11 cellular contexts compared by ENCODE assay signal in genomic region chr17:65515959-65516948, GRCh38. TPM values are rescaled to one million over a fixed set of nuclear protein-coding genes. Genes with fewer than 3 reads are reported as not detected.
DNase-seq lines count a peak whose midpoint lies in the region; FAIRE-seq and TF ChIP-seq lines count a peak whose summit lies in the region.
"Had no signal": no experiment of that assay in that cellular context is flagged by ENCODE, and none has a peak within 500 bp of the region (broad histone marks: within the 10 kb centered on the region; RNA-seq: fewer than 3 reads in every experiment).

No MANE protein-coding gene starts in this region.

- H4K8ac ChIP-seq in mesendoderm (ENCODE audit: low read depth, low read length), result no peak overlapping the region

- no peak overlapping the region for H3K4ac ChIP-seq in mesendoderm (ENCODE audit: low read depth, low read length)

- H3K79me1 ChIP-seq in mesendoderm (ENCODE audit: low read length), result no peaks in the 10 kb centered on the region

- no peaks in the 10 kb centered on the region for H3K79me2 ChIP-seq in mesendoderm (ENCODE audit: control insufficient read depth, insufficient read depth, low read length)
- H3K79me2 ChIP-seq: parathyroid adenoma had no signal

- H4K5ac ChIP-seq in mesendoderm (ENCODE audit: low read length), result no peak overlapping the region

- H3K4me3 ChIP-seq in HUES64 (ENCODE audit: low read length), result peak overlapping the region; percentile 11
- no peak overlapping the region for H3K4me3 ChIP-seq in bronchial epithelial cell (ENCODE audit: low read depth, low read length)
- no peak overlapping the region for H3K4me3 ChIP-seq in mesendoderm (ENCODE audit: low read length)

- H3K4me1 ChIP-seq in HUES64 (ENCODE audit: insufficient read depth, low read length) (peaks cover 13% of the 10 kb centered on the region), mesendoderm (ENCODE audit: control insufficient read depth, low read depth, low read length) (peaks cover 8% of the 10 kb centered on the region)
- H3K4me1 ChIP-seq: parathyroid adenoma had no signal

- peak overlapping the region; percentile 64 for H3K56ac ChIP-seq in mesendoderm (ENCODE audit: low read length)

- TF ChIP-seq CTCF in AG09319 (IDR thresholded peaks at IDR 0.05; ENCODE audit: low read depth, low read length) (no peak), bronchial epithelial cell (IDR thresholded peaks at IDR 0.05; ENCODE audit: insufficient read depth, low read length, severe bottlenecking) (no peak)

- H3K18ac ChIP-seq in mesendoderm (ENCODE audit: low read length), result peak overlapping the region; percentile 22

- H2BK120ac ChIP-seq in mesendoderm (ENCODE audit: low read depth, low read length), result no peak overlapping the region

- H3K27ac ChIP-seq in HUES64 (ENCODE audit: low read depth, low read length) (peak overlapping the region; percentile 28; the same call in 1 of the 2 replicates), mesendoderm (ENCODE audit: low read depth, low read length) (no peak overlapping the region)
- H3K27ac ChIP-seq: C4-2B, parathyroid adenoma had no signal

- H3K9me3 ChIP-seq in HUES64 (ENCODE audit: insufficient read depth, low read depth, low read length), result no peaks in the 10 kb centered on the region

- H2BK5ac ChIP-seq in mesendoderm (ENCODE audit: low read length), result no peak overlapping the region

- H3K9ac ChIP-seq in HUES64 (ENCODE audit: low read depth, low read length) (no peak overlapping the region), mesendoderm (ENCODE audit: low read length) (peak overlapping the region; percentile 21)
- H3K9ac ChIP-seq: parathyroid adenoma had no signal

- H3K4me2 ChIP-seq in mesendoderm (ENCODE audit: low read length), result peak overlapping the region; percentile 27

- peak; percentile 36 for FAIRE-seq in bronchial epithelial cell (lab: Jason Lieb, UNC)

- no peak overlapping the region for H3K23ac ChIP-seq in mesendoderm (ENCODE audit: low read length)

- 18% methylated on average over 17 of the region's 17 CpGs for WGBS in HUES64
- no CpG with 5 or more reads among the region's 17 CpGs for WGBS in mesendoderm (ENCODE audit: extremely low coverage, insufficient coverage, low lambda C conversion rate)

- H2BK15ac ChIP-seq in mesendoderm (replicated peaks; ENCODE audit: low read depth), result no peak overlapping the region

- H3K27me3 ChIP-seq in HUES64 (ENCODE audit: insufficient read depth, low read length) (no peaks in the 10 kb centered on the region), bronchial epithelial cell (ENCODE audit: control insufficient read depth, insufficient read depth, low read length) (no peaks in the 10 kb centered on the region), mesendoderm (ENCODE audit: insufficient read depth, low read length, poor library complexity) (no peaks in the 10 kb centered on the region)

- peak; percentile 60 for DNase-seq in AG09319 (ENCODE audit: extremely low read depth, low read depth)
- DNase-seq in bronchial epithelial cell (ENCODE audit: low read depth), result no peak
- DNase-seq in mesendoderm, result peak; percentile 79
- no peak for DNase-seq in activated CD4-positive, alpha-beta T cell treated with anti-CD3 and anti-CD28 coated beads for 1 hour
- DNase-seq in NCI-H2029 treated with DMSO at 0.1 percent for 48 hours (lab: John Stamatoyannopoulos, UW), result no peak
- no peak for DNase-seq in activated CD8-positive, alpha-beta memory T cell treated with anti-CD3 and anti-CD28 coated beads for 24 hours
- no peak for DNase-seq in A172 (ENCODE audit: low spot score)
- DNase-seq: cortex of kidney had no signal

- H3K36me3 ChIP-seq in HUES64 (ENCODE audit: insufficient read depth, low read length), result no peaks in the 10 kb centered on the region
- H3K36me3 ChIP-seq in bronchial epithelial cell (ENCODE audit: control insufficient read depth, insufficient read depth, low read length), result no peaks in the 10 kb centered on the region
- no peaks in the 10 kb centered on the region for H3K36me3 ChIP-seq in mesendoderm (ENCODE audit: control insufficient read depth, insufficient read depth, low read length)

- H2AK5ac ChIP-seq in mesendoderm (ENCODE audit: low read length), result no peak overlapping the region

RNA-seq across cellular contexts. Expression of gene AXIN2, which starts 45.2 kb away (rescaled TPM):
- 30.5 TPM for polyA plus RNA-seq in HUES64 (2013, experiment 1 of 2)
- polyA plus RNA-seq in HUES64 (2013, experiment 2 of 2), result 35.8 TPM
- total RNA-seq in bronchial epithelial cell, result under 0.01 TPM in 1 of 2 replicates, not detected in the other
- polyA plus RNA-seq in mesendoderm (2013, experiment 1 of 2), result 28.1 TPM
- polyA plus RNA-seq in mesendoderm (2013, experiment 2 of 2), result 28.5 TPM
- 0.77 and 1.2 TPM in 2 replicates for total RNA-seq in A172 (2014; rRNA removed; shearing (Covaris generic))

Comparison
In these comparisons a context has a peak if more than half of its experiments do, and no peak if none do; other contexts are left out.
1. DNase-seq: peak in AG09319 (single experiment) and mesendoderm (single experiment); none in bronchial epithelial cell (single experiment), activated CD4-positive, alpha-beta T cell treated with anti-CD3 and anti-CD28 coated beads for 1 hour (single experiment), NCI-H2029 treated with DMSO at 0.1 percent for 48 hours (single experiment), activated CD8-positive, alpha-beta memory T cell treated with anti-CD3 and anti-CD28 coated beads for 24 hours (single experiment) and A172 (single experiment).